In genomic region chr2:101038455-101039255, GRCh38 we compare ENCODE assay signal across 8 cellular contexts. TPM values are rescaled to one million over a fixed set of nuclear protein-coding genes. Genes with fewer than 3 reads are reported as not detected.
DNase-seq lines count a peak whose midpoint lies in the region; ATAC-seq and TF ChIP-seq lines count a peak whose summit lies in the region.

No MANE protein-coding gene starts in this region.

- H3K9me3 ChIP-seq in gastroesophageal sphincter (no peaks in the 10 kb centered on the region), upper lobe of left lung (no peaks in the 10 kb centered on the region)
- H3K9me3 ChIP-seq in CD8-positive, alpha-beta memory T cell (ENCODE audit: low read length), result no peaks in the 10 kb centered on the region

- in situ Hi-C loops in ACHN (cut with HindIII; ENCODE audit: low pct_ligation_motif_present, low pct_unique_long_range_greater_than_20kb, low sequenced_read_pairs), result no loop called here

- CTCF ChIA-PET in CD8-positive, alpha-beta memory T cell (lab: Charles Lee), result no interaction called here

- ATAC-seq in gastroesophageal sphincter, result no peak
- ATAC-seq in upper lobe of left lung (ENCODE audit: low FRiP score in 2 of 2), result no peak
- ATAC-seq in GM21529 (IDR thresholded peaks at IDR 0.05; ENCODE audit: unreplicated experiment), result no peak

- no peak overlapping the region for H3K27ac Mint-ChIP-seq in CD8-positive, alpha-beta memory T cell

- POLR2A ChIA-PET in CD8-positive, alpha-beta memory T cell (lab: Charles Lee), result no interaction called here

- no peak overlapping the region for H3K27ac ChIP-seq in gastroesophageal sphincter
- H3K27ac ChIP-seq in upper lobe of left lung, result peak overlapping the region in 1 of 4 donors; percentile 1
- no peak overlapping the region for H3K27ac ChIP-seq in CD8-positive, alpha-beta memory T cell (ENCODE audit: low read depth, low read length)

- TF ChIP-seq CTCF in GM12874 (IDR thresholded peaks at IDR 0.05; ENCODE audit: insufficient read depth, low read depth, low read length) (peak; percentile 77), gastroesophageal sphincter (IDR thresholded peaks at IDR 0.05) (peak in 3 of 4 experiments; percentile 35 to 54 (median 42)), upper lobe of left lung (IDR thresholded peaks at IDR 0.05) (peak in 4 of 6 experiments; percentile 55 to 64 (median 56))

- DNase-seq in ACHN (peak; percentile 25), SIG-M5 treated with dmso at 0.1 percent for 504 hours (lab: John Stamatoyannopoulos, UW; ENCODE audit: unreplicated experiment) (peak; percentile 92), upper lobe of left lung (no peak), kidney glomerular epithelial cell (lab: John Stamatoyannopoulos, UW) (no peak)
- no peak for DNase-seq in CD8-positive, alpha-beta memory T cell

- no peaks in the 10 kb centered on the region for H3K27me3 ChIP-seq in gastroesophageal sphincter
- H3K27me3 ChIP-seq in upper lobe of left lung, result no peaks in the 10 kb centered on the region
- no peaks in the 10 kb centered on the region for H3K27me3 ChIP-seq in CD8-positive, alpha-beta memory T cell (ENCODE audit: insufficient read depth, low read length, poor library complexity, severe bottlenecking)

- WGBS in gastroesophageal sphincter (ENCODE audit: low coverage in 1 of 2), 2 donors, result 84% methylated on average over 12 of the region's 21 CpGs; no CpG with 5 or more reads in 1 of the 2 donors
- WGBS in upper lobe of left lung, 2 donors, result 87 to 94% methylated on average over 21 of the region's 21 CpGs

- H3K9me3 Mint-ChIP-seq in CD8-positive, alpha-beta memory T cell, result no peaks in the 10 kb centered on the region

- H3K36me3 Mint-ChIP-seq in CD8-positive, alpha-beta memory T cell, result no peaks in the 10 kb centered on the region

- H3K4me3 Mint-ChIP-seq in CD8-positive, alpha-beta memory T cell, result no peak overlapping the region

- TF ChIP-seq POLR2A in gastroesophageal sphincter (IDR thresholded peaks at IDR 0.05), result no peak
- TF ChIP-seq POLR2A in upper lobe of left lung (IDR thresholded peaks at IDR 0.05), result no peak

- H3K36me3 ChIP-seq in gastroesophageal sphincter (peaks cover 0 to 79% of the 10 kb centered on the region in 2 donors), upper lobe of left lung (peaks cover 4 to 68% (median 46%) of the 10 kb centered on the region in 4 donors)
- no peaks in the 10 kb centered on the region for H3K36me3 ChIP-seq in CD8-positive, alpha-beta memory T cell (ENCODE audit: insufficient read depth, low read length)

- H3K4me3 ChIP-seq in gastroesophageal sphincter (no peak overlapping the region), upper lobe of left lung (no peak overlapping the region)
- no peak overlapping the region for H3K4me3 ChIP-seq in CD8-positive, alpha-beta memory T cell (ENCODE audit: low read length)

- H3K27me3 Mint-ChIP-seq in CD8-positive, alpha-beta memory T cell, result peaks cover 2 to 19% of the 10 kb centered on the region in 2 donors

- no peaks in the 10 kb centered on the region for H3K4me1 Mint-ChIP-seq in CD8-positive, alpha-beta memory T cell

- TF ChIP-seq EP300 in gastroesophageal sphincter (IDR thresholded peaks at IDR 0.05), result no peak
- no peak for TF ChIP-seq EP300 in upper lobe of left lung (IDR thresholded peaks at IDR 0.05)

- no peaks in the 10 kb centered on the region for H3K4me1 ChIP-seq in gastroesophageal sphincter
- H3K4me1 ChIP-seq in upper lobe of left lung, result peaks cover 0 to 4% (median 0%) of the 10 kb centered on the region in 4 donors
- no peaks in the 10 kb centered on the region for H3K4me1 ChIP-seq in CD8-positive, alpha-beta memory T cell (ENCODE audit: insufficient read depth, low read length)

RNA-seq across cellular contexts. Expression of gene RPL31, which starts 36.6 kb away (rescaled TPM):
- total RNA-seq in gastroesophageal sphincter, result 1,000 to 10,000 TPM in 3 of 4 donors, 100 to 1,000 TPM in 1; 715 to 2,331 (median 1,488) TPM
- total RNA-seq in upper lobe of left lung, result 1,000 to 10,000 TPM in 4 of 6 donors, 100 to 1,000 TPM in 2; 422 to 1,166 (median 1,010) TPM
- 1,000 to 10,000 TPM; 1,340 to 1,381 TPM for total RNA-seq in CD8-positive, alpha-beta memory T cell
- 4,796 TPM for polyA plus RNA-seq in CD8-positive, alpha-beta memory T cell

Comparison
In these comparisons a context has a peak if more than half of its experiments do, and no peak if none do; other contexts are left out.
1. DNase-seq: peak in ACHN (single experiment) and SIG-M5 treated with dmso at 0.1 percent for 504 hours (single experiment); none in upper lobe of left lung (0 of 2), kidney glomerular epithelial cell (single experiment) and CD8-positive, alpha-beta memory T cell (0 of 5).
2. Peak in every context shown above with its lines, with median percentiles within 50 percentile points of each other: CTCF ChIP-seq.